ENCODE assay signal across 18 cellular contexts in the genomic region with DNA sequence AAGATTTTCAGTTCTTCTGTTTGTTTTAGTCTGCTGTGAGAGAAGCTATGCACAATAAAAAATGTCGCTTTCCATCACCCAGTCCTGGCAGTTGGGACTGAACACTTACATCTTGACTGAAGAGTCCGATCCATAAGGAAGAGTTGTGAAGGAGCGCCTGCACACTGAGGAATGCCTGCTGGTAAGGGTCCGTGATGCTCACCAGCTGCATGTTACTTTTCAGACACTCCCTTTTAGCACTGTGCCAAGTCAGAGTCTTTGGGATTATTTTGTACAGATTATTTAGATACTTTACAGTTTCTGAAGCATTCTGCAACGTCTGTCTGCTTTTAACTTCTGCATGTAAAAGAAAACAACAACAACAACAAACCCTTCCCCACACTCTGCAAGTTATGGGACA. TPM values are rescaled to one million over a fixed set of nuclear protein-coding genes. Genes with fewer than 3 reads are reported as not detected.
A peak's percentile ranks its signal among the peaks of the same experiment; 100 is the strongest.
DNase-seq lines count a peak whose midpoint lies in the region; ATAC-seq, FAIRE-seq and TF ChIP-seq lines count a peak whose summit lies in the region.
"Had no signal": no experiment of that assay in that cellular context is flagged by ENCODE, and none has a peak within 500 bp of the region (broad histone marks: within the 10 kb centered on the region; RNA-seq: fewer than 3 reads in every experiment).

No MANE protein-coding gene starts in this region.

- RAD21 ChIA-PET in GM12878 (lab: Charles Lee; ENCODE audit: unreplicated experiment) = no interaction called here

- 89% methylated on average over 5 of the region's 5 CpGs for WGBS in GM12878 (ENCODE audit: insufficient coverage, insufficient replicate concordance, low lambda C conversion rate, missing lambda C conversion rate)
- no CpG with 5 or more reads among the region's 5 CpGs for WGBS in trophoblast cell (ENCODE audit: extremely low coverage, insufficient coverage, insufficient read length)

- no peak for TF ChIP-seq RAD21 in GM12878 (IDR thresholded peaks at IDR 0.05; ENCODE audit: insufficient read depth, low read depth, low read length)

- no peak overlapping the region for H2BK5ac ChIP-seq in trophoblast cell (ENCODE audit: low read depth, low read length, poor library complexity)

- H3K27me3 Mint-ChIP-seq in GM23338 (ENCODE audit: insufficient read depth, low read depth, poor library complexity) (peaks cover 8% of the 10 kb centered on the region), natural killer cell (ENCODE audit: low read depth in 2 of 2) (no peaks in the 10 kb centered on the region)
- H3K27me3 Mint-ChIP-seq: CD4-positive, alpha-beta memory T cell had no signal

- no peak overlapping the region for H3K9ac ChIP-seq in GM12878 (ENCODE audit: control insufficient read depth, insufficient read depth, low read length)
- H3K9ac ChIP-seq in trophoblast cell (ENCODE audit: low read length) = peak overlapping the region; percentile 65
- H3K9ac ChIP-seq: GM23248 had no signal

- no peak overlapping the region for H4K12ac ChIP-seq in trophoblast cell (ENCODE audit: low read depth, low read length)

- no peaks in the 10 kb centered on the region for H3K36me3 Mint-ChIP-seq in GM23338 (ENCODE audit: low read depth)
- no peaks in the 10 kb centered on the region for H3K36me3 Mint-ChIP-seq in natural killer cell

- H3K4me3 ChIP-seq in GM23338 (no peak overlapping the region), GM12878 (no peak overlapping the region), trophoblast cell (ENCODE audit: low read depth, low read length) (no peak overlapping the region), lower lobe of right lung (no peak overlapping the region)
- H3K4me3 ChIP-seq: A549, GM23248 had no signal

- H3K4me3 Mint-ChIP-seq in GM23338 (no peak overlapping the region), natural killer cell (no peak overlapping the region)
- H3K4me3 Mint-ChIP-seq: CD4-positive, alpha-beta memory T cell; H9 had no signal

- no peak overlapping the region for H4K8ac ChIP-seq in trophoblast cell (ENCODE audit: low read depth, low read length)

- no peak overlapping the region for H3K4ac ChIP-seq in trophoblast cell (ENCODE audit: low read depth, low read length)

- in situ Hi-C loops in GM12878 (cut with MboI) = no loop called here

- no peak overlapping the region for H3K18ac ChIP-seq in trophoblast cell (ENCODE audit: low read length)

- H4K91ac ChIP-seq in trophoblast cell (ENCODE audit: low read depth, low read length) = no peak overlapping the region

- H4K20me1 ChIP-seq in GM23338 (replicated peaks; ENCODE audit: insufficient read depth) (no peaks in the 10 kb centered on the region), GM12878 (ENCODE audit: control insufficient read depth, insufficient read depth) (no peaks in the 10 kb centered on the region)

- H3K4me1 ChIP-seq in GM23338 (ENCODE audit: insufficient read depth) (no peaks in the 10 kb centered on the region), GM12878 (ENCODE audit: control insufficient read depth, insufficient read depth, low read length) (no peaks in the 10 kb centered on the region), trophoblast cell (ENCODE audit: control insufficient read depth in 1 of 2, insufficient read depth in 2 of 2, low read length in 2 of 2) (no peaks in the 10 kb centered on the region), lower lobe of right lung (no peaks in the 10 kb centered on the region)
- H3K4me1 ChIP-seq: A549 had no signal

- POLR2A ChIA-PET in GM12878 (lab: Charles Lee) = no interaction called here

- no peak overlapping the region for H3K27ac ChIP-seq in GM23338 (ENCODE audit: low read depth)
- H3K27ac ChIP-seq in GM12878 (ENCODE audit: control insufficient read depth, insufficient read depth) = no peak overlapping the region
- no peak overlapping the region for H3K27ac ChIP-seq in trophoblast cell (ENCODE audit: low read depth, low read length)
- H3K27ac ChIP-seq in lower lobe of right lung = no peak overlapping the region
- H3K27ac ChIP-seq: A549, GM23248 had no signal

- H3K79me2 ChIP-seq in GM23338 (replicated peaks; ENCODE audit: insufficient read depth) = no peaks in the 10 kb centered on the region
- H3K79me2 ChIP-seq in GM12878 (ENCODE audit: control insufficient read depth, insufficient read depth, low read length) = no peaks in the 10 kb centered on the region
- H3K79me2 ChIP-seq in trophoblast cell (ENCODE audit: control insufficient read depth, insufficient read depth, low read length, poor library complexity) = no peaks in the 10 kb centered on the region

- CTCF ChIA-PET in GM12878 (lab: Yijun Ruan, JAX) = interaction anchor here (1.5 to 1.8 kb wide), 2 partner anchors 81 to 85 kb away, joined by 3 to 4 read pairs; no protein-coding TSS in a partner anchor

- H3K23ac ChIP-seq in trophoblast cell (ENCODE audit: low read length) = no peak overlapping the region

- H3F3A ChIP-seq in GM23338 (replicated peaks; ENCODE audit: low read depth) = no peaks in the 10 kb centered on the region

- H3K27ac Mint-ChIP-seq in GM23338 = no peak overlapping the region
- H3K27ac Mint-ChIP-seq in natural killer cell = no peak overlapping the region
- H3K27ac Mint-ChIP-seq: H9 had no signal

- H2AFZ ChIP-seq in GM23338 (no peak overlapping the region), GM12878 (ENCODE audit: control insufficient read depth, low read depth, low read length) (no peak overlapping the region), trophoblast cell (ENCODE audit: insufficient read depth, low read length, poor library complexity) (no peak overlapping the region)
- H2AFZ ChIP-seq: GM23248 had no signal

- no peaks in the 10 kb centered on the region for H3K9me3 Mint-ChIP-seq in GM23338
- H3K9me3 Mint-ChIP-seq in natural killer cell = no peaks in the 10 kb centered on the region
- H3K9me3 Mint-ChIP-seq: CD4-positive, alpha-beta memory T cell; H9 had no signal

- no peak for TF ChIP-seq CTCF in GM23338 (conservative IDR thresholded peaks at IDR 0.05; ENCODE audit: low read depth in 2 of 2)
- TF ChIP-seq CTCF in GM12878 (IDR thresholded peaks at IDR 0.05 in 2 of 3, conservative IDR thresholded peaks at IDR 0.05 in 1 of 3; ENCODE audit: control insufficient read depth in 2 of 3, extremely low read depth in 1 of 3, insufficient read depth in 1 of 3, low read depth in 3 of 3, low read length in 3 of 3) = no peak
- TF ChIP-seq CTCF in lower lobe of right lung (IDR thresholded peaks at IDR 0.05) = no peak
- TF ChIP-seq CTCF in natural killer cell (IDR thresholded peaks at IDR 0.05) = no peak

- TF ChIP-seq EP300 in GM12878 (IDR thresholded peaks at IDR 0.05; ENCODE audit: borderline replicate concordance in 1 of 2, control insufficient read depth in 1 of 2, low read depth in 2 of 2, low read length in 2 of 2) = no peak

- H2BK120ac ChIP-seq in trophoblast cell (ENCODE audit: insufficient read depth, low read length, poor library complexity) = no peak overlapping the region

- no peak for TF ChIP-seq POLR2A in GM12878 (IDR thresholded peaks at IDR 0.05; ENCODE audit: low read depth, low read length)

- no peak overlapping the region for H3K14ac ChIP-seq in trophoblast cell (ENCODE audit: low read length)

- SMC1A ChIA-PET in GM12878 (lab: Charles Lee; ENCODE audit: uncharacterized antibody, unreplicated experiment) = interaction anchor here (0.6 to 1.6 kb wide), 3 partner anchors 8 to 80 kb away, joined by 3 to 7 read pairs (median 4); no protein-coding TSS in a partner anchor

- no peak for DNase-seq in GM23338 (ENCODE audit: low spot score)
- no peak for DNase-seq in GM12878 (ENCODE audit: low read depth, low spot score)
- DNase-seq in left kidney (ENCODE audit: low read depth, low spot score) = peak; percentile 8
- DNase-seq in trophoblast cell = no peak
- no peak for DNase-seq in lower lobe of right lung
- no peak for DNase-seq in AG08396 (ENCODE audit: low spot score)
- no peak for DNase-seq in natural killer cell
- DNase-seq: 8988T; ACHN; C1 segment of cervical spinal cord; Calu3; CD4-positive, alpha-beta memory T cell; COR-L47; DND-41; GM23248; H9 had no signal

- ATAC-seq in GM23338 (no peak), GM12878 (no peak), lower lobe of right lung (no peak), SK-N-SH treated with all-trans-retinoic acid at 6 μM for 48 hours (no peak), natural killer cell (no peak)
- ATAC-seq: A549 had no signal

- no peaks in the 10 kb centered on the region for H3K9me2 ChIP-seq in GM23338 (ENCODE audit: insufficient read depth)

- BruUV-seq in GM12878 (replicated peaks; lab: Mats Ljungman, UMichigan) = TSS peak; percentile 5

- H3K36me3 ChIP-seq in GM23338 (ENCODE audit: insufficient read depth) = no peaks in the 10 kb centered on the region
- H3K36me3 ChIP-seq in GM12878 (ENCODE audit: control insufficient read depth in 2 of 2, insufficient read depth in 2 of 2, low read length in 1 of 2) = peaks cover 2 to 26% of the 10 kb centered on the region in 2 experiments
- H3K36me3 ChIP-seq in trophoblast cell (ENCODE audit: control insufficient read depth in 1 of 2, insufficient read depth in 2 of 2, low read length in 2 of 2) = no peaks in the 10 kb centered on the region
- no peaks in the 10 kb centered on the region for H3K36me3 ChIP-seq in lower lobe of right lung

- H3K4me2 ChIP-seq in GM23338 (no peak overlapping the region), GM12878 (ENCODE audit: control insufficient read depth, insufficient read depth) (no peak overlapping the region), trophoblast cell (ENCODE audit: low read length) (no peak overlapping the region)
- H3K4me2 ChIP-seq: A549 had no signal

- no peak overlapping the region for H2BK12ac ChIP-seq in trophoblast cell (ENCODE audit: low read length)

- H3K27me3 ChIP-seq in GM23338 (ENCODE audit: insufficient read depth) = peaks cover 7% of the 10 kb centered on the region; the same call in 1 of the 2 replicates
- no peaks in the 10 kb centered on the region for H3K27me3 ChIP-seq in GM12878 (replicated peaks in 1 of 2; ENCODE audit: control insufficient read depth in 2 of 2, insufficient read depth in 2 of 2, low read length in 1 of 2)
- no peaks in the 10 kb centered on the region for H3K27me3 ChIP-seq in trophoblast cell (ENCODE audit: insufficient read depth, low read length)
- no peaks in the 10 kb centered on the region for H3K27me3 ChIP-seq in lower lobe of right lung (ENCODE audit: low read depth)

- intact Hi-C loops in GM12878 (cut with micrococcal nuclease; ENCODE audit: unreplicated experiment) = no loop called here
- intact Hi-C loops in lower lobe of right lung (cut with DNase I) = no loop called here
- intact Hi-C loops in natural killer cell (cut with micrococcal nuclease) = no loop called here

- H3K4me1 Mint-ChIP-seq in GM23338 (no peaks in the 10 kb centered on the region), natural killer cell (no peaks in the 10 kb centered on the region)
- H3K4me1 Mint-ChIP-seq: H9 had no signal

- H2AK5ac ChIP-seq in trophoblast cell (ENCODE audit: low read length) = no peak overlapping the region

- FAIRE-seq in GM12878 (lab: Jason Lieb, UNC) = no peak
- FAIRE-seq: A549 had no signal

- H3K9me3 ChIP-seq in GM12878 (replicated peaks; ENCODE audit: control insufficient read depth, insufficient read depth, low read length) = no peaks in the 10 kb centered on the region
- H3K9me3 ChIP-seq in trophoblast cell (ENCODE audit: insufficient read depth, low read depth, low read length) = no peaks in the 10 kb centered on the region
- no peaks in the 10 kb centered on the region for H3K9me3 ChIP-seq in lower lobe of right lung
- H3K9me3 ChIP-seq: A549 had no signal

- H3K79me1 ChIP-seq in trophoblast cell (ENCODE audit: low read length) = no peaks in the 10 kb centered on the region

RNA-seq across cellular contexts. Expression of a gene that starts 42.6 kb away (rescaled TPM):
- 1.9 and 2.4 TPM in 2 replicates for total RNA-seq in GM23338 (2014; rRNA removed; shearing (Covaris generic))
- polyA plus RNA-seq in GM23338 (2016; fragmentation: Nextera tagmentation; extraction: Ambion mirVana) (1.4 and 1.6 TPM in 2 replicates), GM12878 (2011; rRNA removed) (3.1 and 5.0 TPM in 2 replicates), GM12878 (2014; fragmentation: Illumina TruSeq; extraction: Trizol) (3.2 and 4.0 TPM in 2 replicates), GM12878 (2014; fragmentation: Nextera tagmentation; extraction: Ambion mirVana) (under 1 TPM; 0.48 to 0.64 TPM), GM12878 (2014; rRNA removed) (1.4 and 2.0 TPM in 2 replicates), GM12878 (2016; fragmentation: Nextera tagmentation; extraction: Ambion mirVana) (1 to 10 TPM in 1 of 2 experiments, under 1 TPM in 1; 0.66 to 1.5 TPM)
- total RNA-seq in GM12878 (2013; cell fraction: nucleolus; rRNA removed) = 3.4 and 3.8 TPM in 2 replicates
- total RNA-seq in GM12878 (2014; rRNA removed) (2.9 and 4.0 TPM in 2 replicates), GM12878 (2014; rRNA removed; fragmentation: Illumina TruSeq; extraction: Trizol) (3.4 and 3.7 TPM in 2 replicates), GM12878 (2021) (2.1 and 2.2 TPM in 2 replicates), lower lobe of right lung (100 TPM), natural killer cell (1 to 10 TPM; 2.0 to 5.2 (median 5.1) TPM)
- polyA plus RNA-seq in GM12878 (2011; ENCODE audit: low read depth) = 0.76 TPM
- polyA plus RNA-seq in GM12878 (2011; cell fraction: cytosol; rRNA removed) = 1.2 and 1.4 TPM in 2 replicates
- polyA plus RNA-seq in GM12878 (2011; cell fraction: nucleus; rRNA removed) = 2.1 and 2.5 TPM in 2 replicates
- polyA plus RNA-seq in GM12878 (2012) = 1.7 and 1.9 TPM in 2 replicates
- 1.0 and 1.8 TPM in 2 replicates for polyA minus RNA-seq in GM12878 (2011; rRNA and poly(A)+ RNA removed)
- 0.40 and 1.0 TPM in 2 replicates for polyA minus RNA-seq in GM12878 (2011; cell fraction: cytosol; rRNA and poly(A)+ RNA removed)
- polyA minus RNA-seq in GM12878 (2011; cell fraction: nucleus; rRNA and poly(A)+ RNA removed) = 1.1 and 1.3 TPM in 2 replicates
- polyA plus RNA-seq in trophoblast cell (2013) = 0.78 and 0.79 TPM in 2 replicates

Comparison
In these comparisons a context has a peak if more than half of its experiments do, and no peak if none do; other contexts are left out.
1. RNA of a gene that starts 42.6 kb away (total RNA-seq): 100 TPM in lower lobe of right lung (single experiment); 2.0 to 5.2 TPM in natural killer cell, 2.1 to 4.0 TPM in GM12878 and 1.9 to 2.4 TPM in GM23338; every median in the first group is over 10 times any median in the second.